ENCODE assay signal across 8 cellular contexts in genomic region chr1:225772323-225772768, GRCh38. TPM values are rescaled to one million over a fixed set of nuclear protein-coding genes. Genes with fewer than 3 reads are reported as not detected.
A peak's percentile ranks its signal among the peaks of the same experiment; 100 is the strongest.
DNase-seq lines count a peak whose midpoint lies in the region; ATAC-seq and FAIRE-seq lines count a peak whose summit lies in the region.

No MANE protein-coding gene starts in this region.

- ATAC-seq in GM21447 (IDR thresholded peaks at IDR 0.05; ENCODE audit: unreplicated experiment), result peak; percentile 47
- peak; percentile 67 for ATAC-seq in stimulated activated naive CD8-positive, alpha-beta T cell treated with anti-CD3 and anti-CD28 coated beads, Interleukin-15, Interleukin-2, amounts not matched to agents 100 U/mL and 50 U/mL, for 24 hours

- FAIRE-seq in endometrium (lab: Jason Lieb, UNC), result peak; percentile 62

- DNase-seq in COLO829 (ENCODE audit: low spot score) (peak; percentile 88), NCI-H1092 (lab: John Stamatoyannopoulos, UW) (peak; percentile 85), SK-MEL-5 (ENCODE audit: low read depth, low spot score) (peak; percentile 94), medulla oblongata (ENCODE audit: extremely low spot score) (peak; percentile 94)
- peak; percentile 59 for DNase-seq in stimulated activated naive CD8-positive, alpha-beta T cell treated with anti-CD3 and anti-CD28 coated beads, Interleukin-15, Interleukin-2, amounts not matched to agents 100 U/mL and 50 U/mL, for 24 hours
- no peak for DNase-seq in stimulated activated naive CD4-positive, alpha-beta T cell treated with Interleukin-2 at 50 U/mL for 16 hours (lab: John Stamatoyannopoulos, UW)

- in situ Hi-C loops in SK-MEL-5 (cut with HindIII; ENCODE audit: low pct_unique_long_range_greater_than_20kb, low sequenced_read_pairs), result no loop called here

RNA-seq across cellular contexts. Expression of gene SRP9, which starts 5.3 kb away (rescaled TPM):
- 251 and 258 TPM in 2 replicates for total RNA-seq in SK-MEL-5 (2014; rRNA removed; shearing (Covaris generic))
- polyA plus RNA-seq in SK-MEL-5 (2015; cell fraction: cytosol; rRNA removed), result 200 and 225 TPM in 2 replicates
- 134 and 143 TPM in 2 replicates for polyA plus RNA-seq in SK-MEL-5 (2015; cell fraction: nucleus; rRNA removed)

RNA-seq across cellular contexts. Expression of gene EPHX1, which starts 37.6 kb away (rescaled TPM):
- 20.7 and 21.8 TPM in 2 replicates for total RNA-seq in SK-MEL-5 (2014; rRNA removed; shearing (Covaris generic))
- 77.9 and 86.7 TPM in 2 replicates for polyA plus RNA-seq in SK-MEL-5 (2015; cell fraction: cytosol; rRNA removed)
- polyA plus RNA-seq in SK-MEL-5 (2015; cell fraction: nucleus; rRNA removed), result 9.4 and 11.9 TPM in 2 replicates
